ENCODE assay signal across 1 cellular context in genomic region chr7:45053941-45054340, GRCh38.
TF ChIP-seq lines count a peak whose summit lies in the region.

No MANE protein-coding gene starts in this region.

TF ChIP-seq in GM23338, 12 proteins besides CTCF, POLR2A, EP300 and RAD21:
- TF ChIP-seq EZH2phosphoT487 (IDR thresholded peaks at IDR 0.05; ENCODE audit: unreplicated experiment) (no peak), CREB1 (CRISPR knock-in tag; IDR thresholded peaks at IDR 0.05; ENCODE audit: low read depth) (no peak), REST (IDR thresholded peaks at IDR 0.05; ENCODE audit: unreplicated experiment) (no peak), POLR2AphosphoS5 (IDR thresholded peaks at IDR 0.05; ENCODE audit: low read depth) (no peak), STAT1 (IDR thresholded peaks at IDR 0.05; ENCODE audit: unreplicated experiment) (no peak), NANOG (IDR thresholded peaks at IDR 0.05; ENCODE audit: borderline replicate concordance) (no peak), EZH2 (IDR thresholded peaks at IDR 0.05; ENCODE audit: low read depth, unreplicated experiment) (no peak), ETS1 (IDR thresholded peaks at IDR 0.05) (no peak), ZNF114 (CRISPR knock-in tag; IDR thresholded peaks at IDR 0.05) (no peak), ZNF331 (CRISPR knock-in tag; IDR thresholded peaks at IDR 0.05; ENCODE audit: low read depth) (no peak), ZNF462 (CRISPR knock-in tag; IDR thresholded peaks at IDR 0.05) (no peak), JUNB (IDR thresholded peaks at IDR 0.05; ENCODE audit: unreplicated experiment) (no peak)
